Comparison of ENCODE assay signal across 1 cellular context in genomic region chr16:12803203-12804093, GRCh38.
TF ChIP-seq lines count a peak whose summit lies in the region.

Gene CPPED1 (minus strand): TSS chr16:12803887. CDS start chr16:12803776, 111 bp downstream.

TF ChIP-seq in HepG2, 621 proteins besides CTCF, POLR2A, EP300 and RAD21 (continued from another document and continues in another):
- TF ChIP-seq MXD3 (CRISPR knock-in tag; IDR thresholded peaks at IDR 0.05) (peak; percentile 96), ZNF775 (CRISPR knock-in tag; IDR thresholded peaks at IDR 0.05; ENCODE audit: borderline replicate concordance) (no peak; the same call in none of the 2 replicates), ZNF207 (IDR thresholded peaks at IDR 0.05; ENCODE audit: borderline replicate concordance) (no peak), USF2 (IDR thresholded peaks at IDR 0.05; ENCODE audit: low read depth, low read length) (no peak), USF2 (CRISPR knock-in tag; IDR thresholded peaks at IDR 0.05; ENCODE audit: borderline replicate concordance) (peak; percentile 73; the same call in 1 of the 2 replicates), ZSCAN12 (CRISPR knock-in tag; IDR thresholded peaks at IDR 0.05) (no peak; the same call in none of the 2 replicates), RFX1 (IDR thresholded peaks at IDR 0.05) (no peak), TEAD2 (CRISPR knock-in tag; IDR thresholded peaks at IDR 0.05) (no peak; the same call in 1 of the 2 replicates), ZMAT5 (CRISPR knock-in tag; IDR thresholded peaks at IDR 0.05; ENCODE audit: borderline replicate concordance, low read depth) (no peak), SIN3A (IDR thresholded peaks at IDR 0.05; ENCODE audit: borderline replicate concordance, low read depth, low read length) (peak; percentile 35), ATF3 (CRISPR knock-in tag; IDR thresholded peaks at IDR 0.05) (peak; percentile 48), BORCS8-MEF2B (CRISPR knock-in tag; IDR thresholded peaks at IDR 0.05) (peak; percentile 98), GABPA (IDR thresholded peaks at IDR 0.05; ENCODE audit: low read depth, low read length) (peak; percentile 73), GABPA (CRISPR knock-in tag; IDR thresholded peaks at IDR 0.05; ENCODE audit: low read depth) (peak; percentile 92), ATF1 (CRISPR knock-in tag; IDR thresholded peaks at IDR 0.05) (no peak), HES4 (CRISPR knock-in tag; IDR thresholded peaks at IDR 0.05; ENCODE audit: borderline replicate concordance) (peak; percentile 89), ZBED4 (CRISPR knock-in tag; IDR thresholded peaks at IDR 0.05; ENCODE audit: borderline replicate concordance) (peak; percentile 90), PPARG (CRISPR knock-in tag; conservative IDR thresholded peaks at IDR 0.05) (peak; percentile 84), MTF1 (CRISPR knock-in tag; IDR thresholded peaks at IDR 0.05) (peak; percentile 69; the same call in 1 of the 2 replicates), ZSCAN20 (CRISPR knock-in tag; IDR thresholded peaks at IDR 0.05; ENCODE audit: borderline replicate concordance) (no peak; the same call in 1 of the 2 replicates), ZBTB43 (CRISPR knock-in tag; conservative IDR thresholded peaks at IDR 0.05) (peak; percentile 75), ZBTB46 (CRISPR knock-in tag; IDR thresholded peaks at IDR 0.05; ENCODE audit: borderline replicate concordance) (0 out of 2 replicates have a peak, but pooled peaks have one; percentile 23), KLF15 (CRISPR knock-in tag; IDR thresholded peaks at IDR 0.05; ENCODE audit: borderline replicate concordance) (peak; percentile 81; the same call in 1 of the 2 replicates), ZNF784 (CRISPR knock-in tag; IDR thresholded peaks at IDR 0.05; ENCODE audit: borderline replicate concordance) (peak; percentile 97; the same call in 1 of the 2 replicates), TMF1 (CRISPR knock-in tag; IDR thresholded peaks at IDR 0.05; ENCODE audit: low read depth) (peak; percentile 97), ZFP1 (CRISPR knock-in tag; IDR thresholded peaks at IDR 0.05) (peak; percentile 97), CERS6 (CRISPR knock-in tag; IDR thresholded peaks at IDR 0.05) (no peak), BCLAF1 (IDR thresholded peaks at IDR 0.05) (no peak), ZNF556 (CRISPR knock-in tag; IDR thresholded peaks at IDR 0.05; ENCODE audit: borderline replicate concordance) (peak; percentile 100), PRDM4 (CRISPR knock-in tag; IDR thresholded peaks at IDR 0.05; ENCODE audit: borderline replicate concordance) (0 out of 2 replicates have a peak, but pooled peaks have one; percentile 47), ZNF776 (CRISPR knock-in tag; IDR thresholded peaks at IDR 0.05) (no peak; the same call in 1 of the 2 replicates), ZNF530 (CRISPR knock-in tag; IDR thresholded peaks at IDR 0.05; ENCODE audit: low read depth) (0 out of 2 replicates have a peak, but pooled peaks have one; percentile 28), CENPT (CRISPR knock-in tag; IDR thresholded peaks at IDR 0.05; ENCODE audit: low read depth) (peak; percentile 76; the same call in 1 of the 2 replicates), SRSF4 (IDR thresholded peaks at IDR 0.05; ENCODE audit: low read depth, low read length, poor library complexity, severe bottlenecking) (no peak), ZNF792 (CRISPR knock-in tag; IDR thresholded peaks at IDR 0.05) (peak; percentile 97), NPAS2 (CRISPR knock-in tag; IDR thresholded peaks at IDR 0.05; ENCODE audit: borderline replicate concordance) (no peak), NFIC (IDR thresholded peaks at IDR 0.05; ENCODE audit: low read length) (no peak), ZNF160 (CRISPR knock-in tag; IDR thresholded peaks at IDR 0.05) (peak; percentile 97), NFKB2 (CRISPR knock-in tag; IDR thresholded peaks at IDR 0.05; ENCODE audit: borderline replicate concordance) (peak; percentile 98), ZFP90 (CRISPR knock-in tag; IDR thresholded peaks at IDR 0.05; ENCODE audit: borderline replicate concordance) (peak; percentile 99), GPN1 (CRISPR knock-in tag; IDR thresholded peaks at IDR 0.05; ENCODE audit: borderline replicate concordance) (no peak)
